Comparison of ENCODE assay signal across 16 cellular contexts in genomic region chr1:39567302-39567701, GRCh38. TPM values are rescaled to one million over a fixed set of nuclear protein-coding genes. Genes with fewer than 3 reads are reported as not detected.
DNase-seq lines count a peak whose midpoint lies in the region; TF ChIP-seq lines count a peak whose summit lies in the region.
"Had no signal": no experiment of that assay in that cellular context is flagged by ENCODE, and none has a peak within 500 bp of the region (broad histone marks: within the 10 kb centered on the region; RNA-seq: fewer than 3 reads in every experiment).

No MANE protein-coding gene starts in this region.

- TF ChIP-seq CTCF in Caco-2 (IDR thresholded peaks at IDR 0.05; ENCODE audit: insufficient read depth in 1 of 2, low read depth in 1 of 2, low read length in 1 of 2, severe bottlenecking in 1 of 2, unreplicated experiment in 1 of 2) (no peak), progenitor cell of endocrine pancreas (IDR thresholded peaks at IDR 0.05; ENCODE audit: unreplicated experiment) (no peak), mesothelial cell of epicardium (IDR thresholded peaks at IDR 0.05; ENCODE audit: unreplicated experiment) (no peak), endodermal cell (conservative IDR thresholded peaks at IDR 0.05) (no peak)

- H3K27ac Mint-ChIP-seq in Caco-2 (ENCODE audit: unreplicated experiment) (no peak overlapping the region), progenitor cell of endocrine pancreas (peak overlapping the region; percentile 22), mesothelial cell of epicardium (no peak overlapping the region), endodermal cell (no peak overlapping the region)

- H3K27me3 ChIP-seq in Caco-2 (replicated peaks; ENCODE audit: control insufficient read depth, insufficient read depth, low read length) (no peaks in the 10 kb centered on the region), endodermal cell (ENCODE audit: control insufficient read depth, insufficient read depth, low read length, poor library complexity, severe bottlenecking) (no peaks in the 10 kb centered on the region)
- H3K27me3 ChIP-seq: BLaER1, Peyer's patch had no signal

- CTCF ChIA-PET in Caco-2 (lab: Charles Lee) = no interaction called here

- WGBS in endodermal cell (ENCODE audit: insufficient coverage in 1 of 2, insufficient read length in 1 of 2), 2 experiments = 90 to 93% methylated on average over 3 of the region's 3 CpGs

- BruUV-seq in Caco-2 (replicated peaks; lab: Mats Ljungman, UMichigan) = no TSS peak

- peaks cover 17% of the 10 kb centered on the region for H3K36me3 ChIP-seq in Caco-2 (ENCODE audit: control insufficient read depth, insufficient read depth, low read length)
- H3K36me3 ChIP-seq in endodermal cell (ENCODE audit: control insufficient read depth, insufficient read depth, low read length) = peaks cover 96% of the 10 kb centered on the region

- no peaks in the 10 kb centered on the region for H3K9me3 Mint-ChIP-seq in Caco-2 (ENCODE audit: unreplicated experiment)
- H3K9me3 Mint-ChIP-seq in progenitor cell of endocrine pancreas (ENCODE audit: low read depth) = no peaks in the 10 kb centered on the region
- H3K9me3 Mint-ChIP-seq in mesothelial cell of epicardium = no peaks in the 10 kb centered on the region
- no peaks in the 10 kb centered on the region for H3K9me3 Mint-ChIP-seq in endodermal cell
- H3K9me3 Mint-ChIP-seq: CD8-positive, alpha-beta T cell had no signal

- POLR2A ChIA-PET in Caco-2 (lab: Charles Lee) = interaction anchor here (0.6 kb wide), 1 partner anchor 120 kb away, joined by 3 read pairs; no protein-coding TSS in a partner anchor

- H3K4me3 ChIP-seq in Caco-2 (ENCODE audit: low read depth, low read length) (no peak overlapping the region), endodermal cell (ENCODE audit: low read length) (no peak overlapping the region)
- H3K4me3 ChIP-seq: BLaER1, Peyer's patch had no signal

- H3K4me1 Mint-ChIP-seq in Caco-2 (ENCODE audit: low read depth, unreplicated experiment) (peaks cover 8% of the 10 kb centered on the region), progenitor cell of endocrine pancreas (ENCODE audit: low read depth) (peaks cover 32% of the 10 kb centered on the region), mesothelial cell of epicardium (peaks cover 5% of the 10 kb centered on the region), endodermal cell (peaks cover 31% of the 10 kb centered on the region)

- H3K4me1 ChIP-seq in Caco-2 (peaks cover 23% of the 10 kb centered on the region), endodermal cell (ENCODE audit: control insufficient read depth, insufficient read depth, low read length) (peaks cover 10% of the 10 kb centered on the region)

- H3K4me3 Mint-ChIP-seq in Caco-2 (ENCODE audit: unreplicated experiment) (peak overlapping the region; percentile 43), progenitor cell of endocrine pancreas (ENCODE audit: low read depth) (peak overlapping the region; percentile 17), mesothelial cell of epicardium (no peak overlapping the region), endodermal cell (no peak overlapping the region)
- H3K4me3 Mint-ChIP-seq: CD8-positive, alpha-beta T cell had no signal

- H3K9me3 ChIP-seq in Caco-2 = no peaks in the 10 kb centered on the region
- H3K9me3 ChIP-seq in endodermal cell (ENCODE audit: control insufficient read depth, low read length) = no peaks in the 10 kb centered on the region
- H3K9me3 ChIP-seq: BLaER1, Peyer's patch had no signal

- DNase-seq in NCI-H2171 treated with DMSO at 0.1 percent for 48 hours (lab: John Stamatoyannopoulos, UW) = peak; percentile 7
- DNase-seq in NCI-H2171 (lab: John Stamatoyannopoulos, UW) = no peak
- no peak for DNase-seq in Caco-2
- DNase-seq in cerebellar cortex (ENCODE audit: low spot score) = peak; percentile 34
- DNase-seq in progenitor cell of endocrine pancreas (ENCODE audit: low spot score, unreplicated experiment) = no peak
- DNase-seq in stimulated activated CD4-positive, alpha-beta T cell treated with anti-CD3 and anti-CD28 coated beads, Interleukin-4, amount 100 ng/mL, for 24 hours = no peak
- no peak for DNase-seq in mesothelial cell of epicardium (ENCODE audit: low spot score in 2 of 2, unreplicated experiment in 2 of 2)
- no peak for DNase-seq in endodermal cell
- DNase-seq: CD8-positive, alpha-beta T cell; DMS153; KBM-7; NCI-H1417 treated with DMSO at 0.1 percent for 48 hours; NCI-H510A; Right ventricle myocardium superior had no signal

- H3K27me3 Mint-ChIP-seq in Caco-2 (ENCODE audit: insufficient read depth, unreplicated experiment) = no peaks in the 10 kb centered on the region
- no peaks in the 10 kb centered on the region for H3K27me3 Mint-ChIP-seq in progenitor cell of endocrine pancreas
- H3K27me3 Mint-ChIP-seq in mesothelial cell of epicardium (ENCODE audit: low read depth) = no peaks in the 10 kb centered on the region
- no peaks in the 10 kb centered on the region for H3K27me3 Mint-ChIP-seq in endodermal cell (ENCODE audit: insufficient read depth)

- no peak overlapping the region for H3K9ac ChIP-seq in endodermal cell (ENCODE audit: extremely low read depth, low read length, poor library complexity, severe bottlenecking)
- H3K9ac ChIP-seq: BLaER1 had no signal

- peaks cover 87% of the 10 kb centered on the region for H3K36me3 Mint-ChIP-seq in Caco-2 (ENCODE audit: insufficient read depth, unreplicated experiment)
- peaks cover 53% of the 10 kb centered on the region for H3K36me3 Mint-ChIP-seq in progenitor cell of endocrine pancreas (ENCODE audit: insufficient read depth)
- H3K36me3 Mint-ChIP-seq in mesothelial cell of epicardium = peaks cover 68% of the 10 kb centered on the region
- peaks cover 97% of the 10 kb centered on the region for H3K36me3 Mint-ChIP-seq in endodermal cell (ENCODE audit: low read depth)

- no peak overlapping the region for H3K27ac ChIP-seq in endodermal cell (ENCODE audit: low read depth, low read length)
- H3K27ac ChIP-seq: BLaER1 had no signal

- intact Hi-C loops in Caco-2 (cut with micrococcal nuclease; ENCODE audit: unreplicated experiment) = no loop called here

RNA-seq across cellular contexts. Expression of gene PABPC4, which starts 9.3 kb away (rescaled TPM):
- 242 and 245 TPM in 2 replicates for total RNA-seq in Caco-2 (2022)
- total RNA-seq in progenitor cell of endocrine pancreas = 324 and 325 TPM in 2 replicates
- total RNA-seq in mesothelial cell of epicardium = 307 to 325 TPM (median 319 TPM) in 3 replicates
- 100 to 1,000 TPM; 230 to 270 TPM for total RNA-seq in endodermal cell
- 153 TPM for polyA plus RNA-seq in endodermal cell (2013, experiment 1 of 2)
- polyA plus RNA-seq in endodermal cell (2013, experiment 2 of 2) = 140 TPM

Comparison
In these comparisons a context has a peak if more than half of its experiments do, and no peak if none do; other contexts are left out.
1. DNase-seq: peak in NCI-H2171 treated with DMSO at 0.1 percent for 48 hours (single experiment) and cerebellar cortex (single experiment); none in NCI-H2171 (single experiment), Caco-2 (0 of 2), progenitor cell of endocrine pancreas (single experiment), stimulated activated CD4-positive, alpha-beta T cell treated with anti-CD3 and anti-CD28 coated beads, Interleukin-4, amount 100 ng/mL, for 24 hours (single experiment), mesothelial cell of epicardium (0 of 2) and endodermal cell (single experiment).
2. H3K4me3 Mint-ChIP-seq: peak in Caco-2 (single experiment) and progenitor cell of endocrine pancreas (single experiment); none in mesothelial cell of epicardium (single experiment) and endodermal cell (single experiment).